Comparison of ENCODE assay signal across 8 cellular contexts in genomic region chr15:40217166-40217785, GRCh38. TPM values are rescaled to one million over a fixed set of nuclear protein-coding genes. Genes with fewer than 3 reads are reported as not detected.
DNase-seq lines count a peak whose midpoint lies in the region; ATAC-seq, FAIRE-seq and TF ChIP-seq lines count a peak whose summit lies in the region.

No MANE protein-coding gene starts in this region.

- H3K4me1 ChIP-seq in H1 (replicated peaks in 1 of 4; ENCODE audit: control insufficient read depth in 3 of 4, insufficient read depth in 4 of 4, low read length in 3 of 4) = no peaks in the 10 kb centered on the region
- no peaks in the 10 kb centered on the region for H3K4me1 ChIP-seq in tibial artery

- no peak overlapping the region for H3K4ac ChIP-seq in H1 (replicated peaks; ENCODE audit: insufficient read length, low read depth, low read length)

- no peaks in the 10 kb centered on the region for H3K27me3 Mint-ChIP-seq in CD4-positive, alpha-beta T cell
- H3K27me3 Mint-ChIP-seq in T-helper 17 cell = no peaks in the 10 kb centered on the region
- no peaks in the 10 kb centered on the region for H3K27me3 Mint-ChIP-seq in memory B cell

- no peak overlapping the region for H2BK12ac ChIP-seq in H1 (ENCODE audit: low read depth, low read length)

- H3K79me2 ChIP-seq in H1 (ENCODE audit: control insufficient read depth in 1 of 2, insufficient read depth in 2 of 2, low read length in 2 of 2) = no peaks in the 10 kb centered on the region

- no peak overlapping the region for H3K4me3 Mint-ChIP-seq in CD4-positive, alpha-beta T cell
- no peak overlapping the region for H3K4me3 Mint-ChIP-seq in T-helper 17 cell
- H3K4me3 Mint-ChIP-seq in memory B cell = no peak overlapping the region

- POLR2A ChIA-PET in CD4-positive, alpha-beta T cell (lab: Charles Lee) = interaction anchor here (1.0 kb wide), 2 partner anchors 57 to 58 kb away, joined by 5 to 6 read pairs; no protein-coding TSS in a partner anchor
- POLR2A ChIA-PET in H1 (lab: Charles Lee; ENCODE audit: partially characterized antibody) = interaction anchor here (1.0 to 2.5 kb wide), 4 partner anchors 9 to 62 kb away, joined by 3 to 6 read pairs (median 4); no protein-coding TSS in a partner anchor

- no peak overlapping the region for H4K91ac ChIP-seq in H1 (replicated peaks; ENCODE audit: insufficient read length, low read length)

- peak; percentile 99 for ATAC-seq in CD4-positive, alpha-beta T cell (ENCODE audit: poor library complexity)
- peak; percentile 59 for ATAC-seq in GM18867 (IDR thresholded peaks at IDR 0.05; ENCODE audit: unreplicated experiment)
- peak; percentile 92 for ATAC-seq in T-helper 17 cell
- peak; percentile 98 for ATAC-seq in memory B cell (ENCODE audit: low read depth)
- ATAC-seq in GM21528 (IDR thresholded peaks at IDR 0.05; ENCODE audit: low FRiP score, unreplicated experiment) = no peak

- no peak overlapping the region for H2BK15ac ChIP-seq in H1 (ENCODE audit: low read length)

- no peak overlapping the region for H4K5ac ChIP-seq in H1 (ENCODE audit: insufficient read length, low read depth, low read length)

- intact Hi-C loops in CD4-positive, alpha-beta T cell (cut with DNase I, micrococcal nuclease) = loop anchor here (1.0 to 10.0 kb wide), 6 partner anchors 57 to 430 kb away; no protein-coding TSS in a partner anchor
- intact Hi-C loops in tibial artery (cut with DNase I; ENCODE audit: low total_unique reads) = loop anchor here (5.0 kb wide), 1 partner anchor 135 kb away; the partner anchor contains the start of gene PHGR1

- H3K56ac ChIP-seq in H1 (replicated peaks; ENCODE audit: insufficient read length, low read depth, low read length) = no peak overlapping the region

- no peaks in the 10 kb centered on the region for H3K36me3 Mint-ChIP-seq in CD4-positive, alpha-beta T cell (ENCODE audit: low read depth)
- H3K36me3 Mint-ChIP-seq in T-helper 17 cell (ENCODE audit: low read depth) (no peaks in the 10 kb centered on the region), memory B cell (no peaks in the 10 kb centered on the region)

- H3K9me3 ChIP-seq in CD4-positive, alpha-beta T cell (ENCODE audit: control insufficient read depth, low read length) = no peaks in the 10 kb centered on the region
- no peaks in the 10 kb centered on the region for H3K9me3 ChIP-seq in T-helper 17 cell (ENCODE audit: control insufficient read depth, low read length, poor library complexity, severe bottlenecking)
- no peaks in the 10 kb centered on the region for H3K9me3 ChIP-seq in H1 (ENCODE audit: insufficient read depth in 2 of 2, low read depth in 1 of 2, low read length in 1 of 2)
- no peaks in the 10 kb centered on the region for H3K9me3 ChIP-seq in tibial artery

- H3K18ac ChIP-seq in H1 (ENCODE audit: extremely low read depth, low read length) = no peak overlapping the region

- H3K27me3 ChIP-seq in CD4-positive, alpha-beta T cell (ENCODE audit: control insufficient read depth, insufficient read depth, low read length) = no peaks in the 10 kb centered on the region
- no peaks in the 10 kb centered on the region for H3K27me3 ChIP-seq in H1 (replicated peaks in 1 of 4; ENCODE audit: control insufficient read depth in 3 of 4, extremely low read depth in 1 of 4, insufficient read depth in 3 of 4, low read length in 3 of 4)
- no peaks in the 10 kb centered on the region for H3K27me3 ChIP-seq in tibial artery

- no peaks in the 10 kb centered on the region for H3K4me1 Mint-ChIP-seq in CD4-positive, alpha-beta T cell (ENCODE audit: low read depth)
- no peaks in the 10 kb centered on the region for H3K4me1 Mint-ChIP-seq in T-helper 17 cell
- no peaks in the 10 kb centered on the region for H3K4me1 Mint-ChIP-seq in memory B cell

- WGBS in H1 (ENCODE audit: extremely low coverage in 1 of 2, insufficient coverage in 1 of 2, insufficient read length in 1 of 2, insufficient replicate concordance in 2 of 2, low coverage in 1 of 2, low lambda C conversion rate in 2 of 2, missing lambda C conversion rate in 1 of 2), 2 experiments = 84% methylated on average over 6 of the region's 6 CpGs; no CpG with 5 or more reads in 1 of the 2 experiments

- DNase-seq in CD4-positive, alpha-beta T cell = peak in 7 of 10 experiments; percentile 9 to 33 (median 18)
- peak; percentile 46 for DNase-seq in NCI-H1105 treated with DMSO at 0.1 percent for 48 hours (lab: John Stamatoyannopoulos, UW)
- DNase-seq in T-helper 17 cell = peak in 1 of 3 donors; percentile 31
- no peak for DNase-seq in H1 (ENCODE audit: low read depth in 1 of 2, low spot score in 2 of 2)
- peak; percentile 41 to 82 for DNase-seq in memory B cell (ENCODE audit: low spot score in 2 of 2)
- no peak for DNase-seq in tibial artery

- no peaks in the 10 kb centered on the region for H3K23me2 ChIP-seq in H1 (ENCODE audit: low read depth, low read length)

- H2AK5ac ChIP-seq in H1 (ENCODE audit: low read depth, low read length) = no peak overlapping the region

- no peaks in the 10 kb centered on the region for H3K79me1 ChIP-seq in H1 (ENCODE audit: low read depth, low read length)

- H3K9ac ChIP-seq in H1 (replicated peaks in 1 of 4; ENCODE audit: extremely low read depth in 1 of 4, low read depth in 3 of 4, low read length in 3 of 4) = no peak overlapping the region

- TF ChIP-seq RAD21 in H1 (IDR thresholded peaks at IDR 0.05 in 1 of 2, conservative IDR thresholded peaks at IDR 0.05 in 1 of 2; ENCODE audit: low read depth in 2 of 2, low read length in 2 of 2) = peak; percentile 89 to 93

- H3K9me3 Mint-ChIP-seq in CD4-positive, alpha-beta T cell = no peaks in the 10 kb centered on the region
- H3K9me3 Mint-ChIP-seq in memory B cell = no peaks in the 10 kb centered on the region

- peak; percentile 90 for TF ChIP-seq CTCF in CD4-positive, alpha-beta T cell (IDR thresholded peaks at IDR 0.05)
- peak; percentile 28 to 89 (median 78) for TF ChIP-seq CTCF in H1 (IDR thresholded peaks at IDR 0.05; ENCODE audit: control extremely low read depth in 1 of 3, insufficient read depth in 1 of 3, low read depth in 1 of 3, low read length in 3 of 3)
- peak; percentile 82 to 85 for TF ChIP-seq CTCF in tibial artery (IDR thresholded peaks at IDR 0.05)

- H2BK20ac ChIP-seq in H1 (ENCODE audit: low read length) = no peak overlapping the region

- no peak overlapping the region for H3K4me3 ChIP-seq in H1 (ENCODE audit: extremely low read depth in 1 of 4, insufficient read depth in 2 of 4, low read depth in 3 of 4, low read length in 4 of 4)
- no peak overlapping the region for H3K4me3 ChIP-seq in tibial artery

- peaks cover 19 to 79% (median 59%) of the 10 kb centered on the region in 4 experiments for H3K36me3 ChIP-seq in H1 (ENCODE audit: control insufficient read depth in 2 of 4, insufficient read depth in 4 of 4, low read length in 3 of 4)
- no peaks in the 10 kb centered on the region for H3K36me3 ChIP-seq in tibial artery

- H2BK5ac ChIP-seq in H1 (ENCODE audit: low read depth, low read length) = no peak overlapping the region

- CTCF ChIA-PET in CD4-positive, alpha-beta T cell (lab: Charles Lee) = interaction anchor here (0.5 to 2.2 kb wide), 14 partner anchors 10 to 208 kb away, joined by 3 to 27 read pairs (median 5); no protein-coding TSS in a partner anchor
- CTCF ChIA-PET in H1 (lab: Charles Lee; ENCODE audit: partially characterized antibody) = interaction anchor here (0.6 to 21.6 kb wide), 52 partner anchors 10 to 234 kb away, joined by 3 to 538 read pairs (median 5); partner anchors contain the start of genes CCDC9B, PAK6 and PLCB2

- no peak overlapping the region for H3K4me2 ChIP-seq in H1 (ENCODE audit: insufficient read depth in 1 of 2, low read depth in 2 of 2, low read length in 2 of 2)

- H4K20me1 ChIP-seq in H1 (replicated peaks in 1 of 2; ENCODE audit: control insufficient read depth in 1 of 2, insufficient read depth in 2 of 2, low read length in 2 of 2) = no peaks in the 10 kb centered on the region

- H3K27ac Mint-ChIP-seq in CD4-positive, alpha-beta T cell = no peak overlapping the region
- H3K27ac Mint-ChIP-seq in T-helper 17 cell (peak overlapping the region; percentile 37), memory B cell (no peak overlapping the region)

- H2BK120ac ChIP-seq in H1 (replicated peaks; ENCODE audit: low read depth, low read length) = no peak overlapping the region

- H3K27ac ChIP-seq in CD4-positive, alpha-beta T cell (ENCODE audit: low read depth, low read length) = no peak overlapping the region
- H3K27ac ChIP-seq in H1 (ENCODE audit: low read depth, low read length) (no peak overlapping the region), tibial artery (no peak overlapping the region)

- peak; percentile 96 for FAIRE-seq in H1 (lab: Jason Lieb, UNC)

- no peak for TF ChIP-seq EP300 in H1 (IDR thresholded peaks at IDR 0.05; ENCODE audit: borderline replicate concordance in 1 of 2, low read depth in 2 of 2, low read length in 2 of 2)

- H4K8ac ChIP-seq in H1 (ENCODE audit: extremely low read depth, insufficient read depth, low read length) = no peak overlapping the region

- H2AFZ ChIP-seq in H1 (ENCODE audit: low read length) = no peak overlapping the region

- no peak for TF ChIP-seq POLR2A in H1 (IDR thresholded peaks at IDR 0.05; ENCODE audit: control extremely low read depth in 1 of 2, low read depth in 2 of 2, low read length in 2 of 2)

- H3K23ac ChIP-seq in H1 (ENCODE audit: insufficient read length) = no peak overlapping the region

- H3K14ac ChIP-seq in H1 (ENCODE audit: insufficient read length) = no peak overlapping the region

RNA-seq across cellular contexts. Expression of gene PAK6, which starts 21.6 kb away (rescaled TPM):
- total RNA-seq in CD4-positive, alpha-beta T cell = under 1 TPM; 0.34 to 0.36 TPM
- not detected for total RNA-seq in T-helper 17 cell
- 9.0 and 9.4 TPM in 2 replicates for total RNA-seq in H1 (2021; fragmentation: NEBNext Ultra II Directional; extraction: Animal tissue kit (Norgen Biotek cat#: 25700))
- 6.9 and 12.5 TPM in 2 replicates for polyA plus RNA-seq in H1 (2011; rRNA removed)
- polyA plus RNA-seq in H1 (2011; cell fraction: cytosol; rRNA removed) = 7.0 TPM
- 12.6 TPM for polyA plus RNA-seq in H1 (2011; cell fraction: nucleus; rRNA removed)
- polyA plus RNA-seq in H1 (2012, experiment 1 of 2) = 5.8 to 9.4 TPM (median 8.1 TPM) in 4 replicates
- 7.9 TPM for polyA plus RNA-seq in H1 (2012, experiment 2 of 2)
- polyA plus RNA-seq in H1 (2013, experiment 1 of 2) = 6.6 TPM
- polyA plus RNA-seq in H1 (2013, experiment 2 of 2) = 5.3 TPM
- polyA minus RNA-seq in H1 (2011; rRNA and poly(A)+ RNA removed) = 4.6 and 6.3 TPM in 2 replicates
- 8.0 TPM for polyA minus RNA-seq in H1 (2011; cell fraction: cytosol; rRNA and poly(A)+ RNA removed)
- polyA minus RNA-seq in H1 (2011; cell fraction: nucleus; rRNA and poly(A)+ RNA removed) = 13.7 TPM

RNA-seq across cellular contexts. Expression of gene BUB1B, which starts 56.4 kb away (rescaled TPM):
- 1 to 10 TPM; 1.4 to 2.4 TPM for total RNA-seq in CD4-positive, alpha-beta T cell
- total RNA-seq in T-helper 17 cell = 1 to 10 TPM; 1.1 to 3.4 TPM
- 144 and 153 TPM in 2 replicates for total RNA-seq in H1 (2021; fragmentation: NEBNext Ultra II Directional; extraction: Animal tissue kit (Norgen Biotek cat#: 25700))
- polyA plus RNA-seq in H1 (2011; rRNA removed) = 31.7 and 48.9 TPM in 2 replicates
- polyA plus RNA-seq in H1 (2011; cell fraction: cytosol; rRNA removed) = 68.3 TPM
- polyA plus RNA-seq in H1 (2011; cell fraction: nucleus; rRNA removed) = 101 TPM
- polyA plus RNA-seq in H1 (2012, experiment 1 of 2) = 93.4 to 126 TPM (median 104 TPM) in 4 replicates
- 5.9 TPM for polyA plus RNA-seq in H1 (2012, experiment 2 of 2)
- polyA plus RNA-seq in H1 (2013, experiment 1 of 2) = 72.9 TPM
- 69.3 TPM for polyA plus RNA-seq in H1 (2013, experiment 2 of 2)
- polyA minus RNA-seq in H1 (2011; rRNA and poly(A)+ RNA removed) = 72.1 and 91.2 TPM in 2 replicates
- polyA minus RNA-seq in H1 (2011; cell fraction: cytosol; rRNA and poly(A)+ RNA removed) = 43.2 TPM
- polyA minus RNA-seq in H1 (2011; cell fraction: nucleus; rRNA and poly(A)+ RNA removed) = 127 TPM

Comparison
In these comparisons a context has a peak if more than half of its experiments do, and no peak if none do; other contexts are left out.
1. DNase-seq: peak in CD4-positive, alpha-beta T cell (7 of 10), NCI-H1105 treated with DMSO at 0.1 percent for 48 hours (single experiment) and memory B cell (2 of 2); none in H1 (0 of 2) and tibial artery (0 of 2).
2. RNA of gene BUB1B, which starts 56.4 kb away (total RNA-seq): 144 to 153 TPM in H1; 1.1 to 3.4 TPM in T-helper 17 cell and 1.4 to 2.4 TPM in CD4-positive, alpha-beta T cell; every median in the first group is over 10 times any median in the second.
3. Peak in every context shown above with its lines, with median percentiles within 50 percentile points of each other: CTCF ChIP-seq.